ENCODE assay signal across 24 cellular contexts in genomic region chr1:64846573-64847430, GRCh38.
A peak's percentile ranks its signal among the peaks of the same experiment; 100 is the strongest.
DNase-seq lines count a peak whose midpoint lies in the region; ATAC-seq and TF ChIP-seq lines count a peak whose summit lies in the region.
"Had no signal": no experiment of that assay in that cellular context is flagged by ENCODE, and none has a peak within 500 bp of the region (broad histone marks: within the 10 kb centered on the region; RNA-seq: fewer than 3 reads in every experiment).

No MANE protein-coding gene starts in this region.

- H3K4me1 ChIP-seq in right lobe of liver (peaks cover 0 to 10% (median 4%) of the 10 kb centered on the region in 4 donors), colonic mucosa (no peaks in the 10 kb centered on the region)

- H3K4me3 ChIP-seq in right lobe of liver = no peak overlapping the region
- H3K4me3 ChIP-seq in colonic mucosa = no peak overlapping the region
- H3K4me3 ChIP-seq: A549; BLaER1 treated with 17β-estradiol and CSF1 and Interleukin-3, amounts not matched to agents 10 nM and 100 nM; GM23248; stomach had no signal

- no peaks in the 10 kb centered on the region for H3K9me3 Mint-ChIP-seq in activated CD4-positive, alpha-beta memory T cell treated with anti-CD3 and anti-CD28 coated beads for 36 hours
- no peaks in the 10 kb centered on the region for H3K9me3 Mint-ChIP-seq in activated CD4-positive, alpha-beta memory T cell treated with anti-CD3 and anti-CD28 coated beads, Interleukin-2, amount 10 ng/mL, durations not matched to agents 7 days and 5 days
- no peaks in the 10 kb centered on the region for H3K9me3 Mint-ChIP-seq in IgD-negative memory B cell
- H3K9me3 Mint-ChIP-seq in stimulated activated effector memory CD8-positive, alpha-beta T cell treated with anti-CD3 and anti-CD28 coated beads, Interleukin-12 subunit alpha, Interleukin-12 subunit beta, amount 100 ng/mL, for 72 hours = no peaks in the 10 kb centered on the region
- H3K9me3 Mint-ChIP-seq: activated naive CD4-positive, alpha-beta T cell treated with anti-CD3 and anti-CD28 coated beads, Interleukin-2, amount 10 ng/mL, durations not matched to agents 7 days and 5 days had no signal

- H3K4me3 Mint-ChIP-seq in activated CD4-positive, alpha-beta memory T cell treated with anti-CD3 and anti-CD28 coated beads for 36 hours = no peak overlapping the region
- H3K4me3 Mint-ChIP-seq in activated CD4-positive, alpha-beta memory T cell treated with anti-CD3 and anti-CD28 coated beads, Interleukin-2, amount 10 ng/mL, durations not matched to agents 7 days and 5 days = no peak overlapping the region
- H3K4me3 Mint-ChIP-seq in IgD-negative memory B cell = no peak overlapping the region
- no peak overlapping the region for H3K4me3 Mint-ChIP-seq in stimulated activated effector memory CD8-positive, alpha-beta T cell treated with anti-CD3 and anti-CD28 coated beads, Interleukin-12 subunit alpha, Interleukin-12 subunit beta, amount 100 ng/mL, for 72 hours
- H3K4me3 Mint-ChIP-seq: activated naive CD4-positive, alpha-beta T cell treated with anti-CD3 and anti-CD28 coated beads, Interleukin-2, amount 10 ng/mL, durations not matched to agents 7 days and 5 days had no signal

- H3K9me3 ChIP-seq in right lobe of liver (no peaks in the 10 kb centered on the region), colonic mucosa (no peaks in the 10 kb centered on the region)
- H3K9me3 ChIP-seq: A549; BLaER1 treated with 17β-estradiol and CSF1 and Interleukin-3, amounts not matched to agents 10 nM and 100 nM; stomach had no signal

- no peak overlapping the region for H3K9ac ChIP-seq in colonic mucosa (ENCODE audit: low read depth in 2 of 2, low read length in 2 of 2)
- H3K9ac ChIP-seq: BLaER1 treated with 17β-estradiol and CSF1 and Interleukin-3, amounts not matched to agents 10 nM and 100 nM; GM23248 had no signal

- H3K27me3 ChIP-seq in right lobe of liver (no peaks in the 10 kb centered on the region), colonic mucosa (no peaks in the 10 kb centered on the region)
- H3K27me3 ChIP-seq: BLaER1 treated with 17β-estradiol and CSF1 and Interleukin-3, amounts not matched to agents 10 nM and 100 nM; stomach had no signal

- H3K36me3 ChIP-seq in right lobe of liver (peaks cover 3 to 49% (median 8%) of the 10 kb centered on the region in 4 donors), colonic mucosa (no peaks in the 10 kb centered on the region)

- no peak for TF ChIP-seq CTCF in right lobe of liver (IDR thresholded peaks at IDR 0.05)
- TF ChIP-seq CTCF in colonic mucosa (IDR thresholded peaks at IDR 0.05) = no peak

- no peak for TF ChIP-seq POLR2A in right lobe of liver (IDR thresholded peaks at IDR 0.05)

- ATAC-seq in right lobe of liver = peak; percentile 82 to 88 (median 88)
- no peak for ATAC-seq in stimulated activated effector memory CD8-positive, alpha-beta T cell treated with anti-CD3 and anti-CD28 coated beads, Interleukin-12 subunit alpha, Interleukin-12 subunit beta, amount 100 ng/mL, for 72 hours
- ATAC-seq: A549 had no signal

- H3K27me3 Mint-ChIP-seq in activated CD4-positive, alpha-beta memory T cell treated with anti-CD3 and anti-CD28 coated beads for 36 hours = no peaks in the 10 kb centered on the region
- no peaks in the 10 kb centered on the region for H3K27me3 Mint-ChIP-seq in activated CD4-positive, alpha-beta memory T cell treated with anti-CD3 and anti-CD28 coated beads, Interleukin-2, amount 10 ng/mL, durations not matched to agents 7 days and 5 days
- H3K27me3 Mint-ChIP-seq in IgD-negative memory B cell = peaks cover 2% of the 10 kb centered on the region
- H3K27me3 Mint-ChIP-seq: activated naive CD4-positive, alpha-beta T cell treated with anti-CD3 and anti-CD28 coated beads, Interleukin-2, amount 10 ng/mL, durations not matched to agents 7 days and 5 days had no signal

- peak overlapping the region; percentile 42 for H3K27ac Mint-ChIP-seq in activated CD4-positive, alpha-beta memory T cell treated with anti-CD3 and anti-CD28 coated beads for 36 hours
- H3K27ac Mint-ChIP-seq in activated CD4-positive, alpha-beta memory T cell treated with anti-CD3 and anti-CD28 coated beads, Interleukin-2, amount 10 ng/mL, durations not matched to agents 7 days and 5 days = no peak overlapping the region
- peak overlapping the region in 2 of 3 donors; percentile 9 to 35 for H3K27ac Mint-ChIP-seq in IgD-negative memory B cell
- H3K27ac Mint-ChIP-seq in stimulated activated effector memory CD8-positive, alpha-beta T cell treated with anti-CD3 and anti-CD28 coated beads, Interleukin-12 subunit alpha, Interleukin-12 subunit beta, amount 100 ng/mL, for 72 hours = peak overlapping the region; percentile 79
- H3K27ac Mint-ChIP-seq: activated naive CD4-positive, alpha-beta T cell treated with anti-CD3 and anti-CD28 coated beads, Interleukin-2, amount 10 ng/mL, durations not matched to agents 7 days and 5 days had no signal

- DNase-seq in activated CD4-positive, alpha-beta memory T cell treated with anti-CD3 and anti-CD28 coated beads for 36 hours = no peak
- DNase-seq in activated CD4-positive, alpha-beta memory T cell treated with anti-CD3 and anti-CD28 coated beads, Interleukin-2, amount 10 ng/mL, durations not matched to agents 7 days and 5 days = no peak
- DNase-seq in right lobe of liver (peak in 1 of 3 donors; percentile 78), GM19240 (ENCODE audit: insufficient read length, low spot score) (no peak), colonic mucosa (no peak), activated gamma-delta T cell (lab: John Stamatoyannopoulos, UW) (no peak)
- no peak for DNase-seq in stimulated activated effector memory CD8-positive, alpha-beta T cell treated with anti-CD3 and anti-CD28 coated beads, Interleukin-12 subunit alpha, Interleukin-12 subunit beta, amount 100 ng/mL, for 72 hours (ENCODE audit: low spot score in 2 of 2)
- DNase-seq: activated CD4-positive, alpha-beta T cell treated with anti-CD3 and anti-CD28 coated beads for 4 hours; activated naive CD4-positive, alpha-beta T cell treated with anti-CD3 and anti-CD28 coated beads, Interleukin-2, amount 10 ng/mL, durations not matched to agents 7 days and 5 days; activated T-cell treated with anti-CD3 and anti-CD28 coated beads for 4 hours; effector memory CD4-positive, alpha-beta T cell; GDM1; GM23248; mammary epithelial cell; NCI-H187; NCI-H226; NCI-H82; posterior cingulate gyrus; Right ventricle myocardium superior; stomach; SW 1271 had no signal

- 69% methylated on average over 2 of the region's 10 CpGs for WGBS in right lobe of liver (ENCODE audit: insufficient coverage, low coverage, low lambda C conversion rate, missing lambda C conversion rate)

- CTCF ChIA-PET in activated CD4-positive, alpha-beta memory T cell treated with anti-CD3 and anti-CD28 coated beads for 36 hours (lab: Charles Lee) = no interaction called here
- CTCF ChIA-PET in activated CD4-positive, alpha-beta memory T cell treated with anti-CD3 and anti-CD28 coated beads, Interleukin-2, amount 10 ng/mL, durations not matched to agents 7 days and 5 days (lab: Charles Lee) = no interaction called here

- peaks cover 27% of the 10 kb centered on the region for H3K36me3 Mint-ChIP-seq in activated CD4-positive, alpha-beta memory T cell treated with anti-CD3 and anti-CD28 coated beads for 36 hours
- peaks cover 65% of the 10 kb centered on the region for H3K36me3 Mint-ChIP-seq in activated CD4-positive, alpha-beta memory T cell treated with anti-CD3 and anti-CD28 coated beads, Interleukin-2, amount 10 ng/mL, durations not matched to agents 7 days and 5 days (ENCODE audit: low read depth)
- peaks cover 2% of the 10 kb centered on the region for H3K36me3 Mint-ChIP-seq in IgD-negative memory B cell
- H3K36me3 Mint-ChIP-seq in stimulated activated effector memory CD8-positive, alpha-beta T cell treated with anti-CD3 and anti-CD28 coated beads, Interleukin-12 subunit alpha, Interleukin-12 subunit beta, amount 100 ng/mL, for 72 hours = peaks cover 92% of the 10 kb centered on the region

- intact Hi-C loops in activated CD4-positive, alpha-beta memory T cell treated with anti-CD3 and anti-CD28 coated beads for 36 hours (cut with micrococcal nuclease) = no loop called here
- intact Hi-C loops in right lobe of liver (cut with DNase I) = no loop called here
- intact Hi-C loops in colonic mucosa (cut with DNase I) = no loop called here

- POLR2A ChIA-PET in activated CD4-positive, alpha-beta memory T cell treated with anti-CD3 and anti-CD28 coated beads for 36 hours (lab: Charles Lee) = no interaction called here
- POLR2A ChIA-PET in activated CD4-positive, alpha-beta memory T cell treated with anti-CD3 and anti-CD28 coated beads, Interleukin-2, amount 10 ng/mL, durations not matched to agents 7 days and 5 days (lab: Charles Lee) = no interaction called here

- H3K27ac ChIP-seq in right lobe of liver = no peak overlapping the region
- no peak overlapping the region for H3K27ac ChIP-seq in colonic mucosa
- H3K27ac ChIP-seq: A549; BLaER1 treated with 17β-estradiol and CSF1 and Interleukin-3, amounts not matched to agents 10 nM and 100 nM; GM23248; stomach had no signal

- no peaks in the 10 kb centered on the region for H3K4me1 Mint-ChIP-seq in activated CD4-positive, alpha-beta memory T cell treated with anti-CD3 and anti-CD28 coated beads for 36 hours (ENCODE audit: low read depth)
- peaks cover 2% of the 10 kb centered on the region for H3K4me1 Mint-ChIP-seq in activated CD4-positive, alpha-beta memory T cell treated with anti-CD3 and anti-CD28 coated beads, Interleukin-2, amount 10 ng/mL, durations not matched to agents 7 days and 5 days
- peaks cover 10 to 14% (median 12%) of the 10 kb centered on the region in 3 donors for H3K4me1 Mint-ChIP-seq in IgD-negative memory B cell
- H3K4me1 Mint-ChIP-seq in stimulated activated effector memory CD8-positive, alpha-beta T cell treated with anti-CD3 and anti-CD28 coated beads, Interleukin-12 subunit alpha, Interleukin-12 subunit beta, amount 100 ng/mL, for 72 hours = peaks cover 17% of the 10 kb centered on the region
- H3K4me1 Mint-ChIP-seq: activated naive CD4-positive, alpha-beta T cell treated with anti-CD3 and anti-CD28 coated beads, Interleukin-2, amount 10 ng/mL, durations not matched to agents 7 days and 5 days had no signal
